1 cellular context compared by ENCODE assay signal in the genomic region with DNA sequence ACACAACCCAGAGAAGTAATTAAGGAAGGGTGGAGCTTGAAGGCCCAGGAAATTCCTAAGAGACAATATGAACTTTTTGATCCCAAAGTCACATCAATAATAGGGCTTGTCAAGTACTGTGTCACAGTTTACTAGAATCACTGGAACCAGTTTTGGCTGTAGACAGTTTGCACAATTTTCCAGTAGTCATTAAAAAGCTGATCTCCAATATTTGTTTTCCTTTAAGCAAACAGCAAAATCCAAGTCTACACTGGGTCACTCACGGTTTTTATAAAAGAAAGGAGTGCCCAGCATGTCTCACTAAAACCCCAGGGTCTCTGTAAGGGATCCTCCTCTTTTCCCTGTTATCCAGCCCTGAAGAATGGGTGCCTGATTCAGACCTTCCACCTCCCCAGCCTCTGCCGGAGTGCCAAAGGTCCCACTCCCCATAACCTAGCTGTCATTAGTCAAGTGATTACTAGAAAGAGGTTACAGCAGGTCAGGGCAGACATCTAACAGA.
TF ChIP-seq lines count a peak whose summit lies in the region.

No MANE protein-coding gene starts in this region.

TF ChIP-seq in liver, 16 proteins besides CTCF, POLR2A, EP300 and RAD21 (continued from another document):
- TF ChIP-seq, protein P1, sequence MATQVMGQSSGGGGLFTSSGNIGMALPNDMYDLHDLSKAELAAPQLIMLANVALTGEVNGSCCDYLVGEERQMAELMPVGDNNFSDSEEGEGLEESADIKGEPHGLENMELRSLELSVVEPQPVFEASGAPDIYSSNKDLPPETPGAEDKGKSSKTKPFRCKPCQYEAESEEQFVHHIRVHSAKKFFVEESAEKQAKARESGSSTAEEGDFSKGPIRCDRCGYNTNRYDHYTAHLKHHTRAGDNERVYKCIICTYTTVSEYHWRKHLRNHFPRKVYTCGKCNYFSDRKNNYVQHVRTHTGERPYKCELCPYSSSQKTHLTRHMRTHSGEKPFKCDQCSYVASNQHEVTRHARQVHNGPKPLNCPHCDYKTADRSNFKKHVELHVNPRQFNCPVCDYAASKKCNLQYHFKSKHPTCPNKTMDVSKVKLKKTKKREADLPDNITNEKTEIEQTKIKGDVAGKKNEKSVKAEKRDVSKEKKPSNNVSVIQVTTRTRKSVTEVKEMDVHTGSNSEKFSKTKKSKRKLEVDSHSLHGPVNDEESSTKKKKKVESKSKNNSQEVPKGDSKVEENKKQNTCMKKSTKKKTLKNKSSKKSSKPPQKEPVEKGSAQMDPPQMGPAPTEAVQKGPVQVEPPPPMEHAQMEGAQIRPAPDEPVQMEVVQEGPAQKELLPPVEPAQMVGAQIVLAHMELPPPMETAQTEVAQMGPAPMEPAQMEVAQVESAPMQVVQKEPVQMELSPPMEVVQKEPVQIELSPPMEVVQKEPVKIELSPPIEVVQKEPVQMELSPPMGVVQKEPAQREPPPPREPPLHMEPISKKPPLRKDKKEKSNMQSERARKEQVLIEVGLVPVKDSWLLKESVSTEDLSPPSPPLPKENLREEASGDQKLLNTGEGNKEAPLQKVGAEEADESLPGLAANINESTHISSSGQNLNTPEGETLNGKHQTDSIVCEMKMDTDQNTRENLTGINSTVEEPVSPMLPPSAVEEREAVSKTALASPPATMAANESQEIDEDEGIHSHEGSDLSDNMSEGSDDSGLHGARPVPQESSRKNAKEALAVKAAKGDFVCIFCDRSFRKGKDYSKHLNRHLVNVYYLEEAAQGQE (IDR thresholded peaks at IDR 0.05), result peak; percentile 46
- TF ChIP-seq RXRA (IDR thresholded peaks at IDR 0.05) (peak; percentile 39 to 71), TAF1 (conservative IDR thresholded peaks at IDR 0.05) (peak; percentile 22), YY1 (IDR thresholded peaks at IDR 0.05) (no peak), FOXA2 (IDR thresholded peaks at IDR 0.05) (peak; percentile 74)
